In genomic region chrX:109847257-109848187, GRCh38 we compare ENCODE assay signal across 10 cellular contexts.
DNase-seq lines count a peak whose midpoint lies in the region; ATAC-seq, FAIRE-seq and TF ChIP-seq lines count a peak whose summit lies in the region.
"Had no signal": no experiment of that assay in that cellular context is flagged by ENCODE, and none has a peak within 500 bp of the region (broad histone marks: within the 10 kb centered on the region; RNA-seq: fewer than 3 reads in every experiment).

No MANE protein-coding gene starts in this region.

- H3K4me1 ChIP-seq in gastrocnemius medialis, result no peaks in the 10 kb centered on the region

- TF ChIP-seq CTCF in RWPE1 (conservative IDR thresholded peaks at IDR 0.05; ENCODE audit: low read depth) (no peak), fibroblast of the aortic adventitia (IDR thresholded peaks at IDR 0.05; ENCODE audit: insufficient read depth, low read length) (no peak), gastrocnemius medialis (IDR thresholded peaks at IDR 0.05 in 4 of 5, conservative IDR thresholded peaks at IDR 0.05 in 1 of 5) (no peak)

- no peak overlapping the region; the same call in 1 of the 2 replicates for H3K27ac ChIP-seq in RWPE1
- no peak overlapping the region for H3K27ac ChIP-seq in gastrocnemius medialis

- no peak for DNase-seq in GM12891 (ENCODE audit: insufficient read length, low spot score)
- DNase-seq in RWPE1 (ENCODE audit: low spot score), result peak; percentile 58
- DNase-seq in fibroblast of the aortic adventitia (ENCODE audit: low read depth), result peak; percentile 94
- peak in 1 of 2 donors; percentile 24 for DNase-seq in gastrocnemius medialis
- no peak for DNase-seq in NCI-H1105 (lab: John Stamatoyannopoulos, UW)
- DNase-seq: activated naive CD4-positive, alpha-beta T cell treated with anti-CD3 and anti-CD28 coated beads, Interleukin-2, amount 10 ng/mL, durations not matched to agents 7 days and 5 days; NCI-H1092 had no signal

- in situ Hi-C loops in gastrocnemius medialis (cut with MboI; ENCODE audit: low sequenced_read_pairs in 4 of 4), result no loop called here

- TF ChIP-seq POLR2A in GM12891 (IDR thresholded peaks at IDR 0.05; ENCODE audit: low read depth, low read length) (no peak), gastrocnemius medialis (IDR thresholded peaks at IDR 0.05) (no peak)

- ATAC-seq in gastrocnemius medialis, result peak; percentile 36 to 62
- no peak for ATAC-seq in HG03457 (IDR thresholded peaks at IDR 0.05; ENCODE audit: unreplicated experiment)
- ATAC-seq in GM18858 (IDR thresholded peaks at IDR 0.05; ENCODE audit: unreplicated experiment), result no peak
- ATAC-seq in HG02642 (IDR thresholded peaks at IDR 0.05; ENCODE audit: poor library complexity, unreplicated experiment), result no peak

- no peaks in the 10 kb centered on the region for H3K9me3 ChIP-seq in gastrocnemius medialis

- POLR2A ChIA-PET in RWPE1 (lab: Yijun Ruan, JAX; ENCODE audit: low non-redundant PET), result no interaction called here

- H3K36me3 ChIP-seq in gastrocnemius medialis, result no peaks in the 10 kb centered on the region

- H3K4me3 ChIP-seq in fibroblast of the aortic adventitia (ENCODE audit: low read depth, low read length), result no peak overlapping the region
- no peak overlapping the region for H3K4me3 ChIP-seq in gastrocnemius medialis

- intact Hi-C loops in gastrocnemius medialis (cut with DNase I; ENCODE audit: low total_unique reads), result loop anchor here (2.0 kb wide), 1 partner anchor 115 kb away; the partner anchor contains the start of gene ACSL4

- H3K27me3 ChIP-seq in gastrocnemius medialis, result no peaks in the 10 kb centered on the region

- CTCF ChIA-PET in RWPE1 (lab: Yijun Ruan, JAX), result interaction anchor here (0.8 kb wide), 1 partner anchor 9 kb away, joined by 5 read pairs; no protein-coding TSS in a partner anchor

- FAIRE-seq in GM12891 (lab: Jason Lieb, UNC), result peak; percentile 78

TF ChIP-seq in GM12891, 5 proteins besides CTCF, POLR2A, EP300 and RAD21:
- TF ChIP-seq SPI1 (IDR thresholded peaks at IDR 0.05; ENCODE audit: low read depth, low read length) (no peak), PAX5 (IDR thresholded peaks at IDR 0.05; ENCODE audit: insufficient read depth, low read length, severe bottlenecking) (no peak), TAF1 (IDR thresholded peaks at IDR 0.05; ENCODE audit: low read depth, low read length) (no peak), POLR2AphosphoS5 (IDR thresholded peaks at IDR 0.05; ENCODE audit: low read depth, low read length) (no peak), POU2F2 (IDR thresholded peaks at IDR 0.05; ENCODE audit: low read depth, low read length) (no peak)

Comparison
In these comparisons a context has a peak if more than half of its experiments do, and no peak if none do; other contexts are left out.
1. DNase-seq: peak in RWPE1 (single experiment) and fibroblast of the aortic adventitia (single experiment); none in GM12891 (single experiment) and NCI-H1105 (single experiment).
2. ATAC-seq: peak in gastrocnemius medialis (2 of 2); none in HG03457 (single experiment), GM18858 (single experiment) and HG02642 (single experiment).